14 cellular contexts compared by ENCODE assay signal in the genomic region with DNA sequence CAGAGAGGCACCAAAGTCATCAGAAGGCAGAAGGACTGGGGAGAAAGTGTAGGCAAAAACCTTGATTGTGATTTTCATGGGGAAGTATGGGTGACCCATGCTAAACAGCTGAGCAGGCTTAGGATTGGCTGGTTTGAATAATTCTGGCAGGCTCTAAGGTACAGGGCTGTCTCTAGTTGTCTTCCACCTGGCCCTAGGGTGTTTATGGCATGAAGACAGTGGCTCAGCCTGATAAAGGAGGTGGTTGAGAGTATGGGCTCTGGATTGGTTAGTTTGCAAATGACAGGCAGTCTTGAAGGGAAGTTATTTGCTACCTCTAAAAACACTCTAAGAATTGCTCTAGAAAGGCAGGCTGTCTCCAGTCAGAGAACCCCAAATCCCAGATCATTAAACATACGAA.
DNase-seq lines count a peak whose midpoint lies in the region; ATAC-seq and TF ChIP-seq lines count a peak whose summit lies in the region.
"Had no signal": no experiment of that assay in that cellular context is flagged by ENCODE, and none has a peak within 500 bp of the region (broad histone marks: within the 10 kb centered on the region; RNA-seq: fewer than 3 reads in every experiment).

No MANE protein-coding gene starts in this region.

- H3K9ac ChIP-seq in mammary epithelial cell (ENCODE audit: insufficient read depth, low read length) = no peak overlapping the region
- H3K9ac ChIP-seq: GM23248 had no signal

- H3K4me1 ChIP-seq in mammary epithelial cell (ENCODE audit: insufficient read depth, low read length) (peaks cover 22% of the 10 kb centered on the region), breast epithelium (no peaks in the 10 kb centered on the region), RWPE2 (ENCODE audit: insufficient read depth, poor library complexity, severe bottlenecking) (peaks cover 24% of the 10 kb centered on the region)

- H2AFZ ChIP-seq in mammary epithelial cell (ENCODE audit: low read depth, low read length) = no peak overlapping the region
- H2AFZ ChIP-seq: GM23248 had no signal

- H3K27ac ChIP-seq in mammary epithelial cell (ENCODE audit: insufficient read depth, low read depth, low read length) (peak overlapping the region; percentile 48), breast epithelium (no peak overlapping the region), RWPE2 (ENCODE audit: poor library complexity, severe bottlenecking) (peak overlapping the region; percentile 65), epithelial cell of prostate (peak overlapping the region; percentile 84)
- H3K27ac ChIP-seq: GM23248, HL-60 had no signal

- WGBS in mammary epithelial cell (ENCODE audit: low coverage, missing lambda C conversion rate) = 92% methylated on average over 1 of the region's 1 CpG

- CTCF ChIA-PET in mammary epithelial cell (lab: Charles Lee; ENCODE audit: low non-redundant PET) = no interaction called here

- in situ Hi-C loops in mammary epithelial cell (cut with MboI; ENCODE audit: low sequenced_read_pairs in 2 of 2) = loop anchor here in 1 of 2 donors (5.0 kb wide), 1 partner anchor 47 kb away; no protein-coding TSS in a partner anchor

- no TSS peak for BruUV-seq in mammary epithelial cell (replicated peaks; lab: Mats Ljungman, UMichigan)

- TF ChIP-seq POLR2A in breast epithelium (IDR thresholded peaks at IDR 0.05) = no peak

- no peaks in the 10 kb centered on the region for H3K9me3 ChIP-seq in mammary epithelial cell (replicated peaks; ENCODE audit: insufficient read depth, low read length)
- H3K9me3 ChIP-seq in breast epithelium = no peaks in the 10 kb centered on the region
- no peaks in the 10 kb centered on the region for H3K9me3 ChIP-seq in RWPE2 (ENCODE audit: severe bottlenecking)
- no peaks in the 10 kb centered on the region for H3K9me3 ChIP-seq in MG63
- H3K9me3 ChIP-seq: A549 had no signal

- H3K4me3 ChIP-seq in mammary epithelial cell (replicated peaks in 1 of 3; ENCODE audit: insufficient read depth in 1 of 3, low read depth in 2 of 3, low read length in 3 of 3) = no peak overlapping the region
- H3K4me3 ChIP-seq in breast epithelium = no peak overlapping the region
- H3K4me3 ChIP-seq in RWPE2 (ENCODE audit: severe bottlenecking) = no peak overlapping the region
- no peak overlapping the region for H3K4me3 ChIP-seq in MG63
- H3K4me3 ChIP-seq: A549, GM23248 had no signal

- no peaks in the 10 kb centered on the region for H3K79me2 ChIP-seq in mammary epithelial cell (ENCODE audit: insufficient read depth, low read length)

- dilution Hi-C loops in mammary epithelial cell (cut with HindIII; ENCODE audit: low sequenced_read_pairs) = no loop called here

- no peak for DNase-seq in mammary epithelial cell
- DNase-seq in breast epithelium (ENCODE audit: low spot score in 2 of 2) = no peak
- no peak for DNase-seq in RWPE2 (ENCODE audit: low spot score)
- no peak for DNase-seq in epithelial cell of prostate (ENCODE audit: low read depth, low spot score)
- DNase-seq in MG63 = no peak
- no peak for DNase-seq in AG08395 (ENCODE audit: low spot score)
- DNase-seq: CD8-positive, alpha-beta T cell; COR-L47; DMS153; H7 had no signal

- no peak for ATAC-seq in RWPE2 (ENCODE audit: low read depth)
- ATAC-seq in GM18498 (IDR thresholded peaks at IDR 0.05; ENCODE audit: unreplicated experiment) = no peak
- ATAC-seq: CD8-positive, alpha-beta T cell had no signal

- no peaks in the 10 kb centered on the region for H3K36me3 ChIP-seq in mammary epithelial cell (ENCODE audit: insufficient read depth, low read length)
- no peaks in the 10 kb centered on the region for H3K36me3 ChIP-seq in breast epithelium
- no peaks in the 10 kb centered on the region for H3K36me3 ChIP-seq in RWPE2 (ENCODE audit: low read depth)
- no peaks in the 10 kb centered on the region for H3K36me3 ChIP-seq in MG63

- intact Hi-C loops in mammary epithelial cell (cut with micrococcal nuclease) = loop anchor here (2.0 to 5.0 kb wide), 4 partner anchors 177 to 721 kb away; partner anchors contain the start of gene CNOT4
- intact Hi-C loops in breast epithelium (cut with DNase I; ENCODE audit: low total_unique reads) = no loop called here

- H4K20me1 ChIP-seq in mammary epithelial cell (ENCODE audit: insufficient read depth, low read length) = no peaks in the 10 kb centered on the region

- H3K4me2 ChIP-seq in mammary epithelial cell (ENCODE audit: insufficient read depth, low read depth, low read length) = no peak overlapping the region
- H3K4me2 ChIP-seq: A549 had no signal

- H3K27me3 ChIP-seq in mammary epithelial cell (ENCODE audit: insufficient read depth, low read length) = no peaks in the 10 kb centered on the region
- H3K27me3 ChIP-seq in breast epithelium = no peaks in the 10 kb centered on the region
- H3K27me3 ChIP-seq in RWPE2 (ENCODE audit: insufficient read depth, poor library complexity, severe bottlenecking) = no peaks in the 10 kb centered on the region
- no peaks in the 10 kb centered on the region for H3K27me3 ChIP-seq in MG63

- no peak for TF ChIP-seq CTCF in mammary epithelial cell (conservative IDR thresholded peaks at IDR 0.05 in 1 of 2, IDR thresholded peaks at IDR 0.05 in 1 of 2; ENCODE audit: extremely low read depth in 1 of 2, insufficient read depth in 1 of 2, low read depth in 1 of 2, low read length in 2 of 2)
- no peak for TF ChIP-seq CTCF in breast epithelium (IDR thresholded peaks at IDR 0.05)
- no peak for TF ChIP-seq CTCF in RWPE2 (IDR thresholded peaks at IDR 0.05; ENCODE audit: poor library complexity, severe bottlenecking)

Comparison
In these comparisons a context has a peak if more than half of its experiments do, and no peak if none do; other contexts are left out.
1. H3K27ac ChIP-seq: peak in mammary epithelial cell (single experiment), RWPE2 (single experiment) and epithelial cell of prostate (single experiment); none in breast epithelium (0 of 2).